14 cellular contexts compared by ENCODE assay signal in the genomic region with DNA sequence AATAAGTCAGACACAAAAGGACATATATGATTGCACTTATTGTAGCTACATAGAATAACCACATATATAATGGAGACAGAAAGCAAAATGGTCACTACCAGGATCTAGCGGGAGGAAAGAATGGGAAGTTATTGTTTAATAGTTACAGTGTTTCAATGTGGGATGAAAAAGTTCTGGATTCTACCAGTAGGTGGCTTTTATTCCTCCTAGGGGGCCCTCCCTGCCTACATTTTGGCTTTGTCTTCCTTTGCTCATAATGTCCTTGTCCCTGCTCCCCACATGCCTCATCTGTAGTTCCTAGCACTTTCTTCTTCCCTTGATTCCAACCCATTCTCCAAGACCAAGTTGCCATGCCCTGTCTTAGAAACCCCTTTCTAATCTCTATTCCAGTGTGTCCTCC. TPM values are rescaled to one million over a fixed set of nuclear protein-coding genes. Genes with fewer than 3 reads are reported as not detected.
DNase-seq lines count a peak whose midpoint lies in the region; ATAC-seq and TF ChIP-seq lines count a peak whose summit lies in the region.
"Had no signal": no experiment of that assay in that cellular context is flagged by ENCODE, and none has a peak within 500 bp of the region (broad histone marks: within the 10 kb centered on the region; RNA-seq: fewer than 3 reads in every experiment).

No MANE protein-coding gene starts in this region.

- no peaks in the 10 kb centered on the region for H3K36me3 ChIP-seq in HCT116 (ENCODE audit: control insufficient read depth in 1 of 2, insufficient read depth in 2 of 2, low read length in 2 of 2)

- no peaks in the 10 kb centered on the region for H3K9me3 ChIP-seq in HCT116 (ENCODE audit: control insufficient read depth in 1 of 2, insufficient read depth in 1 of 2, low read depth in 1 of 2, low read length in 2 of 2)
- H3K9me3 ChIP-seq: heart left ventricle had no signal

- ATAC-seq in HCT116 (peak; percentile 76), HG02588 (IDR thresholded peaks at IDR 0.05; ENCODE audit: unreplicated experiment) (no peak), HG02623 (IDR thresholded peaks at IDR 0.05; ENCODE audit: unreplicated experiment) (no peak), HG03439 (IDR thresholded peaks at IDR 0.05; ENCODE audit: unreplicated experiment) (no peak)
- ATAC-seq: effector memory CD8-positive, alpha-beta T cell; heart left ventricle; left colon; natural killer cell had no signal

- H3K79me2 ChIP-seq in HCT116 (ENCODE audit: insufficient read depth, low read length): no peaks in the 10 kb centered on the region

- no peak overlapping the region for H3K4me2 ChIP-seq in HCT116 (ENCODE audit: low read length)

- TF ChIP-seq RAD21 in HCT116 (IDR thresholded peaks at IDR 0.05; ENCODE audit: low read depth): peak; percentile 16; the same call in 1 of the 2 replicates

- intact Hi-C loops in HCT116 (cut with micrococcal nuclease): no loop called here

- no peak for TF ChIP-seq POLR2A in HCT116 (IDR thresholded peaks at IDR 0.05; ENCODE audit: borderline replicate concordance, extremely low read depth, insufficient read depth, insufficient read length)

- RAD21 ChIA-PET in HCT116 (lab: Charles Lee; ENCODE audit: low non-redundant PET in 1 of 2, low total read pairs in 2 of 2, uncharacterized antibody in 2 of 2, unreplicated experiment in 2 of 2): no interaction called here

- H3K9ac ChIP-seq in HCT116 (ENCODE audit: low read length): no peak overlapping the region

- H3K4me3 ChIP-seq in HCT116 (replicated peaks in 1 of 2; ENCODE audit: low read depth in 1 of 2, low read length in 2 of 2): no peak overlapping the region
- H3K4me3 ChIP-seq: heart left ventricle had no signal

- no peak overlapping the region for H2AFZ ChIP-seq in HCT116 (ENCODE audit: low read depth, low read length, poor library complexity, severe bottlenecking)

- BruUV-seq in HCT116 (replicated peaks; lab: Mats Ljungman, UMichigan): no TSS peak

- H3K4me1 ChIP-seq in HCT116 (ENCODE audit: control insufficient read depth in 1 of 2, insufficient read depth in 2 of 2, low read length in 2 of 2): no peaks in the 10 kb centered on the region
- H3K4me1 ChIP-seq: heart left ventricle had no signal

- no peaks in the 10 kb centered on the region for H3K9me2 ChIP-seq in HCT116 (ENCODE audit: insufficient read depth)

- TF ChIP-seq CTCF in C4-2B (conservative IDR thresholded peaks at IDR 0.05) (peak; percentile 37), HCT116 (IDR thresholded peaks at IDR 0.05 in 2 of 3, conservative IDR thresholded peaks at IDR 0.05 in 1 of 3; ENCODE audit: borderline replicate concordance in 1 of 3, insufficient read depth in 1 of 3, low read depth in 2 of 3, low read length in 2 of 3) (peak; percentile 10 to 52 (median 43); a peak in 4 of 6 replicates)

- no peaks in the 10 kb centered on the region for H4K20me1 ChIP-seq in HCT116 (ENCODE audit: insufficient read depth)

- DNase-seq in HCT116 (ENCODE audit: low read depth, low spot score) (no peak), SW480 (ENCODE audit: low spot score) (peak; percentile 5), iPS-NIHi7 (ENCODE audit: extremely low spot score) (peak; percentile 51), DMS79 (lab: John Stamatoyannopoulos, UW) (no peak)
- DNase-seq: effector memory CD8-positive, alpha-beta T cell; heart left ventricle; left colon; natural killer cell; NCI-H1930; T-helper 2 cell had no signal

- POLR2A ChIA-PET in HCT116 (lab: Charles Lee): no interaction called here

- CTCF ChIA-PET in HCT116 (lab: Charles Lee): no interaction called here

- no peaks in the 10 kb centered on the region for H3K27me3 ChIP-seq in HCT116 (ENCODE audit: insufficient read depth, low read length)
- H3K27me3 ChIP-seq: heart left ventricle had no signal

- H3K27ac ChIP-seq in C4-2B (no peak overlapping the region), HCT116 (ENCODE audit: low read depth, low read length) (no peak overlapping the region)
- H3K27ac ChIP-seq: heart left ventricle had no signal

TF ChIP-seq in HCT116, 20 proteins besides CTCF, POLR2A, EP300 and RAD21:
- TF ChIP-seq, protein P1, sequence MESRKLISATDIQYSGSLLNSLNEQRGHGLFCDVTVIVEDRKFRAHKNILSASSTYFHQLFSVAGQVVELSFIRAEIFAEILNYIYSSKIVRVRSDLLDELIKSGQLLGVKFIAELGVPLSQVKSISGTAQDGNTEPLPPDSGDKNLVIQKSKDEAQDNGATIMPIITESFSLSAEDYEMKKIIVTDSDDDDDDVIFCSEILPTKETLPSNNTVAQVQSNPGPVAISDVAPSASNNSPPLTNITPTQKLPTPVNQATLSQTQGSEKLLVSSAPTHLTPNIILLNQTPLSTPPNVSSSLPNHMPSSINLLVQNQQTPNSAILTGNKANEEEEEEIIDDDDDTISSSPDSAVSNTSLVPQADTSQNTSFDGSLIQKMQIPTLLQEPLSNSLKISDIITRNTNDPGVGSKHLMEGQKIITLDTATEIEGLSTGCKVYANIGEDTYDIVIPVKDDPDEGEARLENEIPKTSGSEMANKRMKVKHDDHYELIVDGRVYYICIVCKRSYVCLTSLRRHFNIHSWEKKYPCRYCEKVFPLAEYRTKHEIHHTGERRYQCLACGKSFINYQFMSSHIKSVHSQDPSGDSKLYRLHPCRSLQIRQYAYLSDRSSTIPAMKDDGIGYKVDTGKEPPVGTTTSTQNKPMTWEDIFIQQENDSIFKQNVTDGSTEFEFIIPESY (IDR thresholded peaks at IDR 0.05; ENCODE audit: extremely low read depth, insufficient replicate concordance, low read length): no peak
- TF ChIP-seq FOSL1 (IDR thresholded peaks at IDR 0.05; ENCODE audit: low read depth): no peak
- TF ChIP-seq POLR2AphosphoS5 (IDR thresholded peaks at IDR 0.05; ENCODE audit: low read depth, low read length): no peak
- no peak for TF ChIP-seq EGR1 (IDR thresholded peaks at IDR 0.05; ENCODE audit: low read depth)

RNA-seq across cellular contexts. Expression of a gene that starts 16.3 kb away (rescaled TPM):
- total RNA-seq in HCT116 (2021; ENCODE audit: unreplicated experiment): 9.3 TPM
- polyA plus RNA-seq in HCT116 (2012): 9.3 TPM in 2 replicates

Comparison
In these comparisons a context has a peak if more than half of its experiments do, and no peak if none do; other contexts are left out.
1. DNase-seq: peak in SW480 (single experiment) and iPS-NIHi7 (single experiment); none in HCT116 (single experiment) and DMS79 (single experiment).